ENCODE assay signal across 6 cellular contexts in the genomic region with DNA sequence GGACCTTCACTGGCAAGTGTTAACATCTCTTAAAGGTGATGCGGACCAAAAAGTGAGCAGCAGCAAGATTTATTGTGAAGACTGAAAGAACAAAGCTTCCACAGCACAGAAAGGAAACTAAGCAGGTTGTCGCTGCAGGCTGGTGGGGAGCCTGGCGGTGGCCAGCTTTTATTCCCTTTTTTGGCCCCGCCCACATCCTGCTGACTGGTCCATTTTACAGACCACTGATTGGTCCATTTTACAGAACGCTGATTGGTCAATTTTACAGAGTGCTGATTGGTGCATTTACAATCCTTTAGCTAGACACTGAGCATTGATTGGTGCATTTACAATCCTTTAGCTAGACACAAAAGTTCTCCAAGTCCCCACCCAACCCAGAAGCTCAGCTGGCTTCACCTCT. TPM values are rescaled to one million over a fixed set of nuclear protein-coding genes. Genes with fewer than 3 reads are reported as not detected.
DNase-seq lines count a peak whose midpoint lies in the region; ATAC-seq, FAIRE-seq and TF ChIP-seq lines count a peak whose summit lies in the region.
"Not testable (repeated sequence)": the region's sequence is repeated elsewhere in the genome, so short reads cannot be mapped to it uniquely, and the experiment has no call there.

No MANE protein-coding gene starts in this region.

- not testable (repeated sequence) for H2AFZ ChIP-seq in K562 (ENCODE audit: low read depth, low read length); HepG2 (ENCODE audit: low read length)

- not testable (repeated sequence) for H4K20me1 ChIP-seq in K562 (replicated peaks; ENCODE audit: control insufficient read depth, insufficient read depth, low read length); HepG2 (ENCODE audit: insufficient read depth, low read length)

- H3K9me3 Mint-ChIP-seq in activated CD4-positive, alpha-beta memory T cell treated with anti-CD3 and anti-CD28 coated beads, Interleukin-2, amount 10 ng/mL, durations not matched to agents 7 days and 5 days = peaks cover 37% of the 10 kb centered on the region

- not testable (repeated sequence) for H3K9ac ChIP-seq in K562 (ENCODE audit: insufficient read depth in 1 of 2, low read depth in 2 of 2, low read length in 2 of 2); HepG2 (ENCODE audit: insufficient read depth, low read depth, low read length)

- CTCF ChIA-PET in activated CD4-positive, alpha-beta memory T cell treated with anti-CD3 and anti-CD28 coated beads, Interleukin-2, amount 10 ng/mL, durations not matched to agents 7 days and 5 days (lab: Charles Lee) = interaction anchor here (1.9 kb wide), 1 partner anchor 8 kb away, joined by 6 read pairs; no protein-coding TSS in a partner anchor
- CTCF ChIA-PET in K562 (lab: Yijun Ruan, JAX; ENCODE audit: low intra/inter-chr PET ratio); HepG2 (lab: Yijun Ruan, JAX; ENCODE audit: low intra/inter-chr PET ratio, low total read pairs): not testable (repeated sequence)

- not testable (repeated sequence) for H3K4me3 ChIP-seq in K562; HepG2 (replicated peaks in 1 of 3; ENCODE audit: insufficient read depth in 1 of 3, low read depth in 2 of 3, low read length in 3 of 3); spleen

- not testable (repeated sequence) for BruUV-seq in K562 (replicated peaks; lab: Mats Ljungman, UMichigan); HepG2 (replicated peaks; lab: Mats Ljungman, UMichigan)

- DNase-seq in NAMALWA (ENCODE audit: low spot score) (peak; percentile 31), spleen (peak; percentile 32)
- peak; percentile 15 for DNase-seq in activated CD4-positive, alpha-beta memory T cell treated with anti-CD3 and anti-CD28 coated beads, Interleukin-2, amount 10 ng/mL, durations not matched to agents 7 days and 5 days
- peak; percentile 34 for DNase-seq in activated CD8-positive, alpha-beta memory T cell treated with anti-CD3 and anti-CD28 coated beads, Interleukin-2, amount 50 U/mL, for 48 hours
- DNase-seq in K562 (ENCODE audit: extremely low read depth in 1 of 4, low spot score in 3 of 4); HepG2 (ENCODE audit: low spot score): not testable (repeated sequence)

- H3K79me2 ChIP-seq in K562 (ENCODE audit: control insufficient read depth, insufficient read depth, low read length); HepG2 (ENCODE audit: insufficient read depth, low read length): not testable (repeated sequence)

- TF ChIP-seq POLR2A in K562 (conservative IDR thresholded peaks at IDR 0.05); HepG2 (IDR thresholded peaks at IDR 0.05; ENCODE audit: insufficient read depth in 1 of 2, low read depth in 2 of 2, low read length in 2 of 2); spleen (IDR thresholded peaks at IDR 0.05): not testable (repeated sequence)

- TF ChIP-seq RAD21 in K562 (CRISPR knock-in tag; conservative IDR thresholded peaks at IDR 0.05 in 1 of 2, IDR thresholded peaks at IDR 0.05 in 1 of 2); HepG2 (CRISPR knock-in tag; IDR thresholded peaks at IDR 0.05): not testable (repeated sequence)

- WGBS in K562 (ENCODE audit: insufficient coverage, low coverage, missing lambda C conversion rate) = 90% methylated on average over 3 of the region's 5 CpGs
- 97% methylated on average over 5 of the region's 5 CpGs for WGBS in HepG2 (ENCODE audit: low lambda C conversion rate)
- WGBS in spleen, 5 donors = 92 to 97% (median 95%) methylated on average over 5 of the region's 5 CpGs

- not testable (repeated sequence) for H3K27me3 ChIP-seq in K562 (ENCODE audit: control insufficient read depth in 2 of 2, insufficient read depth in 2 of 2, low read length in 2 of 2); HepG2 (ENCODE audit: control insufficient read depth in 1 of 2, insufficient read depth in 2 of 2, low read length in 2 of 2)
- peaks cover 0 to 16% (median 0%) of the 10 kb centered on the region in 7 donors for H3K27me3 ChIP-seq in spleen (replicated peaks in 1 of 7)

- H3K36me3 ChIP-seq in K562 (ENCODE audit: control insufficient read depth, insufficient read depth, low read length) (peaks cover 44% of the 10 kb centered on the region; the same call in 2 of the 3 replicates), HepG2 (replicated peaks in 1 of 2; ENCODE audit: control insufficient read depth in 1 of 2, insufficient read depth in 2 of 2, low read length in 2 of 2) (peaks cover 21 to 43% of the 10 kb centered on the region in 2 experiments), spleen (peaks cover 0 to 61% (median 32%) of the 10 kb centered on the region in 6 donors)

- not testable (repeated sequence) for H3K4me1 ChIP-seq in K562 (replicated peaks in 1 of 2; ENCODE audit: control insufficient read depth in 2 of 2, insufficient read depth in 2 of 2, low read length in 2 of 2); HepG2 (ENCODE audit: insufficient read depth, low read length)
- H3K4me1 ChIP-seq in spleen = peaks cover 0 to 16% (median 3%) of the 10 kb centered on the region in 6 donors

- not testable (repeated sequence) for H3K27ac ChIP-seq in K562 (ENCODE audit: extremely low read depth, low read depth, low read length); HepG2 (ENCODE audit: extremely low read length, insufficient read depth, low read length); spleen

- in situ Hi-C loops in K562 (cut with MboI) = not testable (repeated sequence)
- in situ Hi-C loops in HepG2 (cut with HindIII; ENCODE audit: extremely low pct_ligation_motif_present, low pct_unique_long_range_greater_than_20kb) = loop anchor here (10.0 kb wide), 1 partner anchor 183 kb away; no protein-coding TSS in a partner anchor

- not testable (repeated sequence) for H3K4me1 Mint-ChIP-seq in activated CD4-positive, alpha-beta memory T cell treated with anti-CD3 and anti-CD28 coated beads, Interleukin-2, amount 10 ng/mL, durations not matched to agents 7 days and 5 days

- not testable (repeated sequence) for TF ChIP-seq EP300 in K562 (IDR thresholded peaks at IDR 0.05; ENCODE audit: low read length); HepG2 (IDR thresholded peaks at IDR 0.05; ENCODE audit: low read depth in 2 of 2, low read length in 2 of 2); HepG2 (CRISPR knock-in tag; IDR thresholded peaks at IDR 0.05; ENCODE audit: borderline replicate concordance)

- H3K9me3 ChIP-seq in K562 (replicated peaks; ENCODE audit: control insufficient read depth, insufficient read depth, low read depth, low read length) = peaks cover 18% of the 10 kb centered on the region
- H3K9me3 ChIP-seq in HepG2 (ENCODE audit: low read length) = peaks cover 18% of the 10 kb centered on the region
- H3K9me3 ChIP-seq in spleen = peaks cover 0 to 48% (median 26%) of the 10 kb centered on the region in 8 donors

- not testable (repeated sequence) for H3K4me2 ChIP-seq in K562 (ENCODE audit: insufficient read depth, low read length); HepG2 (ENCODE audit: low read depth, low read length)

- not testable (repeated sequence) for H3K9me1 ChIP-seq in K562 (ENCODE audit: control insufficient read depth, insufficient read depth, low read length)

- not testable (repeated sequence) for H3K27ac Mint-ChIP-seq in activated CD4-positive, alpha-beta memory T cell treated with anti-CD3 and anti-CD28 coated beads, Interleukin-2, amount 10 ng/mL, durations not matched to agents 7 days and 5 days

- TF ChIP-seq CTCF in K562 (IDR thresholded peaks at IDR 0.05 in 2 of 3, conservative IDR thresholded peaks at IDR 0.05 in 1 of 3; ENCODE audit: insufficient read depth in 2 of 3, low read depth in 1 of 3, low read length in 3 of 3); HepG2 (CRISPR knock-in tag; IDR thresholded peaks at IDR 0.05); spleen (IDR thresholded peaks at IDR 0.05 in 8 of 11, conservative IDR thresholded peaks at IDR 0.05 in 3 of 11): not testable (repeated sequence)

- FAIRE-seq in K562 (lab: Jason Lieb, UNC); HepG2 (lab: Jason Lieb, UNC): not testable (repeated sequence)

- H3K4me3 Mint-ChIP-seq in activated CD4-positive, alpha-beta memory T cell treated with anti-CD3 and anti-CD28 coated beads, Interleukin-2, amount 10 ng/mL, durations not matched to agents 7 days and 5 days = not testable (repeated sequence)

- intact Hi-C loops in K562 (cut with micrococcal nuclease); HepG2 (cut with micrococcal nuclease; ENCODE audit: unreplicated experiment); spleen (cut with DNase I; ENCODE audit: low total_unique reads): not testable (repeated sequence)

- POLR2A ChIA-PET in activated CD4-positive, alpha-beta memory T cell treated with anti-CD3 and anti-CD28 coated beads, Interleukin-2, amount 10 ng/mL, durations not matched to agents 7 days and 5 days (lab: Charles Lee) = interaction anchor here (1.1 kb wide), 1 partner anchor 39 kb away, joined by 3 read pairs; no protein-coding TSS in a partner anchor
- POLR2A ChIA-PET in K562 (lab: Yijun Ruan, JAX) = interaction anchor here (0.8 kb wide), 1 partner anchor 33 kb away, joined by 4 read pairs; no protein-coding TSS in a partner anchor
- POLR2A ChIA-PET in HepG2 (lab: Yijun Ruan, JAX) = not testable (repeated sequence)

- not testable (repeated sequence) for ATAC-seq in K562, HepG2

- not testable (repeated sequence) for H3K27me3 Mint-ChIP-seq in activated CD4-positive, alpha-beta memory T cell treated with anti-CD3 and anti-CD28 coated beads, Interleukin-2, amount 10 ng/mL, durations not matched to agents 7 days and 5 days

- peaks cover 52% of the 10 kb centered on the region for H3K36me3 Mint-ChIP-seq in activated CD4-positive, alpha-beta memory T cell treated with anti-CD3 and anti-CD28 coated beads, Interleukin-2, amount 10 ng/mL, durations not matched to agents 7 days and 5 days (ENCODE audit: low read depth)

RNA-seq across cellular contexts. Expression of a gene that starts 35.9 kb away (rescaled TPM):
- total RNA-seq in activated CD4-positive, alpha-beta memory T cell treated with anti-CD3 and anti-CD28 coated beads, Interleukin-2, amount 10 ng/mL, durations not matched to agents 7 days and 5 days = 10 to 100 TPM; 28.2 to 31.5 TPM
- total RNA-seq in K562 (2011; cell fraction: chromatin; rRNA removed; ENCODE audit: low replicate concordance) = 94.4 and 106 TPM in 2 replicates
- 48.0 and 49.5 TPM in 2 replicates for total RNA-seq in K562 (2011; cell fraction: nucleolus; rRNA removed)
- 47.5 and 60.0 TPM in 2 replicates for total RNA-seq in K562 (2011; cell fraction: nucleoplasm; rRNA removed)
- total RNA-seq in K562 (2014; rRNA removed) (7.7 and 8.2 TPM in 2 replicates), K562 (2014; rRNA removed; fragmentation: Illumina TruSeq; extraction: Trizol) (4.4 and 6.4 TPM in 2 replicates), K562 (2015; rRNA removed; fragmentation: Illumina TruSeq; extraction: Trizol) (10.7 and 12.3 TPM in 2 replicates), K562 (2021) (15.1 and 16.0 TPM in 2 replicates), HepG2 (2016; rRNA removed; fragmentation: Illumina TruSeq; extraction: Trizol) (7.3 and 11.7 TPM in 2 replicates), spleen (10 to 100 TPM; 26.5 to 45.5 (median 30.1) TPM)
- polyA plus RNA-seq in K562 (2011; rRNA removed) (13.0 and 18.7 TPM in 2 replicates), K562 (2014; fragmentation: Illumina TruSeq; extraction: Trizol) (12.4 and 13.8 TPM in 2 replicates), K562 (2014; fragmentation: Nextera tagmentation; extraction: Ambion mirVana) (under 1 TPM; 0.75 to 0.87 TPM), K562 (2014; rRNA removed) (11.7 and 11.9 TPM in 2 replicates), HepG2 (2011; rRNA removed) (18.8 and 20.5 TPM in 2 replicates), spleen (10 to 100 TPM in 1 of 3 donors, 1 to 10 TPM in 2; 7.6 to 11.4 (median 8.1) TPM)
- 13.4 and 18.3 TPM in 2 replicates for polyA plus RNA-seq in K562 (2011; cell fraction: cytosol; rRNA removed)
- polyA plus RNA-seq in K562 (2011; cell fraction: nucleus; rRNA removed) = 66.3 and 91.6 TPM in 2 replicates
- polyA plus RNA-seq in K562 (2012) = 12.3 and 19.9 TPM in 2 replicates
- polyA minus RNA-seq in K562 (2011; rRNA and poly(A)+ RNA removed) = 22.6 and 23.1 TPM in 2 replicates
- 9.9 and 13.2 TPM in 2 replicates for polyA minus RNA-seq in K562 (2011; cell fraction: cytosol; rRNA and poly(A)+ RNA removed)
- 34.6 and 45.8 TPM in 2 replicates for polyA minus RNA-seq in K562 (2011; cell fraction: nucleus; rRNA and poly(A)+ RNA removed)
- 9.7 and 12.6 TPM in 2 replicates for total RNA-seq in HepG2 (2016; cell fraction: cytosol; rRNA removed; fragmentation: Illumina TruSeq; extraction: Trizol; ENCODE audit: low read depth)
- total RNA-seq in HepG2 (2016; cell fraction: insoluble cytoplasmic fraction; rRNA removed; fragmentation: Illumina TruSeq; extraction: Trizol) = 8.8 and 12.4 TPM in 2 replicates
- 10.6 and 11.9 TPM in 2 replicates for total RNA-seq in HepG2 (2016; cell fraction: membrane; rRNA removed; fragmentation: Illumina TruSeq; extraction: Trizol)
- total RNA-seq in HepG2 (2016; cell fraction: nucleus; rRNA removed; fragmentation: Illumina TruSeq; extraction: Trizol) = 23.2 and 30.1 TPM in 2 replicates
- 11.7 and 12.1 TPM in 2 replicates for polyA plus RNA-seq in HepG2 (2011; cell fraction: cytosol; rRNA removed)
- 55.1 and 66.4 TPM in 2 replicates for polyA plus RNA-seq in HepG2 (2011; cell fraction: nucleus; rRNA removed)
- polyA plus RNA-seq in HepG2 (2012) = 8.0 and 8.9 TPM in 2 replicates
- polyA plus RNA-seq in HepG2 (2016; cell fraction: cytosol; fragmentation: Illumina TruSeq; extraction: Trizol; ENCODE audit: low read depth) = 2.6 and 3.4 TPM in 2 replicates
- polyA plus RNA-seq in HepG2 (2016; cell fraction: insoluble cytoplasmic fraction; fragmentation: Illumina TruSeq; extraction: Trizol; ENCODE audit: low read depth) = 7.8 and 8.8 TPM in 2 replicates
- polyA plus RNA-seq in HepG2 (2016; cell fraction: membrane; fragmentation: Illumina TruSeq; extraction: Trizol; ENCODE audit: low read depth) = 4.9 and 6.3 TPM in 2 replicates
- polyA plus RNA-seq in HepG2 (2016; cell fraction: nucleus; fragmentation: Illumina TruSeq; extraction: Trizol; ENCODE audit: insufficient read depth, low read depth) = 30.4 and 35.4 TPM in 2 replicates
- polyA minus RNA-seq in HepG2 (2011; rRNA and poly(A)+ RNA removed; ENCODE audit: low replicate concordance) = 41.3 and 43.1 TPM in 2 replicates
- polyA minus RNA-seq in HepG2 (2011; cell fraction: cytosol; rRNA and poly(A)+ RNA removed) = 6.0 and 6.9 TPM in 2 replicates
- polyA minus RNA-seq in HepG2 (2011; cell fraction: nucleus; rRNA and poly(A)+ RNA removed) = 52.8 and 56.1 TPM in 2 replicates

RNA-seq across cellular contexts. Expression of a gene that starts 38.3 kb away (rescaled TPM):
- 1 to 10 TPM; 7.9 to 9.3 TPM for total RNA-seq in activated CD4-positive, alpha-beta memory T cell treated with anti-CD3 and anti-CD28 coated beads, Interleukin-2, amount 10 ng/mL, durations not matched to agents 7 days and 5 days
- total RNA-seq in K562 (2011; cell fraction: chromatin; rRNA removed; ENCODE audit: low replicate concordance) = 9.2 and 12.9 TPM in 2 replicates
- total RNA-seq in K562 (2011; cell fraction: nucleolus; rRNA removed) = 7.8 and 10.5 TPM in 2 replicates
- 11.3 and 11.6 TPM in 2 replicates for total RNA-seq in K562 (2011; cell fraction: nucleoplasm; rRNA removed)
- 5.1 and 5.6 TPM in 2 replicates for total RNA-seq in K562 (2014; rRNA removed)
- 4.2 and 5.8 TPM in 2 replicates for total RNA-seq in K562 (2014; rRNA removed; fragmentation: Illumina TruSeq; extraction: Trizol)
- 3.6 and 4.3 TPM in 2 replicates for total RNA-seq in K562 (2015; rRNA removed; fragmentation: Illumina TruSeq; extraction: Trizol)
- 3.3 and 6.3 TPM in 2 replicates for total RNA-seq in K562 (2021)
- polyA plus RNA-seq in K562 (2011; rRNA removed) = 7.5 and 8.1 TPM in 2 replicates
- polyA plus RNA-seq in K562 (2011; cell fraction: cytosol; rRNA removed) = 6.5 and 7.1 TPM in 2 replicates
- polyA plus RNA-seq in K562 (2011; cell fraction: nucleus; rRNA removed) = 6.2 and 6.6 TPM in 2 replicates
- 5.6 and 7.6 TPM in 2 replicates for polyA plus RNA-seq in K562 (2012)
- 4.1 and 4.7 TPM in 2 replicates for polyA plus RNA-seq in K562 (2014; fragmentation: Illumina TruSeq; extraction: Trizol)
- 1 to 10 TPM; 2.8 to 4.2 TPM for polyA plus RNA-seq in K562 (2014; fragmentation: Nextera tagmentation; extraction: Ambion mirVana)
- 4.7 and 5.4 TPM in 2 replicates for polyA plus RNA-seq in K562 (2014; rRNA removed)
- 4.2 and 5.7 TPM in 2 replicates for polyA minus RNA-seq in K562 (2011; rRNA and poly(A)+ RNA removed)
- 1.2 and 2.1 TPM in 2 replicates for polyA minus RNA-seq in K562 (2011; cell fraction: cytosol; rRNA and poly(A)+ RNA removed)
- polyA minus RNA-seq in K562 (2011; cell fraction: nucleus; rRNA and poly(A)+ RNA removed) = 3.4 and 3.8 TPM in 2 replicates
- 2.5 and 5.2 TPM in 2 replicates for total RNA-seq in HepG2 (2016; rRNA removed; fragmentation: Illumina TruSeq; extraction: Trizol)
- total RNA-seq in HepG2 (2016; cell fraction: cytosol; rRNA removed; fragmentation: Illumina TruSeq; extraction: Trizol; ENCODE audit: low read depth) = 4.5 and 4.9 TPM in 2 replicates
- total RNA-seq in HepG2 (2016; cell fraction: insoluble cytoplasmic fraction; rRNA removed; fragmentation: Illumina TruSeq; extraction: Trizol) = 2.9 and 5.6 TPM in 2 replicates
- 6.2 and 6.3 TPM in 2 replicates for total RNA-seq in HepG2 (2016; cell fraction: membrane; rRNA removed; fragmentation: Illumina TruSeq; extraction: Trizol)
- 7.1 TPM in 2 replicates for total RNA-seq in HepG2 (2016; cell fraction: nucleus; rRNA removed; fragmentation: Illumina TruSeq; extraction: Trizol)
- 6.7 and 8.6 TPM in 2 replicates for polyA plus RNA-seq in HepG2 (2011; rRNA removed)
- polyA plus RNA-seq in HepG2 (2011; cell fraction: cytosol; rRNA removed) = 3.4 and 4.1 TPM in 2 replicates
- polyA plus RNA-seq in HepG2 (2011; cell fraction: nucleus; rRNA removed) = 6.6 and 6.7 TPM in 2 replicates
- 5.4 and 6.8 TPM in 2 replicates for polyA plus RNA-seq in HepG2 (2012)
- 4.9 and 6.2 TPM in 2 replicates for polyA plus RNA-seq in HepG2 (2016; cell fraction: cytosol; fragmentation: Illumina TruSeq; extraction: Trizol; ENCODE audit: low read depth)
- polyA plus RNA-seq in HepG2 (2016; cell fraction: insoluble cytoplasmic fraction; fragmentation: Illumina TruSeq; extraction: Trizol; ENCODE audit: low read depth) = 3.9 and 4.1 TPM in 2 replicates
- 5.5 and 7.1 TPM in 2 replicates for polyA plus RNA-seq in HepG2 (2016; cell fraction: membrane; fragmentation: Illumina TruSeq; extraction: Trizol; ENCODE audit: low read depth)
- 11.1 and 15.5 TPM in 2 replicates for polyA plus RNA-seq in HepG2 (2016; cell fraction: nucleus; fragmentation: Illumina TruSeq; extraction: Trizol; ENCODE audit: insufficient read depth, low read depth)
- polyA minus RNA-seq in HepG2 (2011; rRNA and poly(A)+ RNA removed; ENCODE audit: low replicate concordance) = 2.8 and 4.2 TPM in 2 replicates
- polyA minus RNA-seq in HepG2 (2011; cell fraction: cytosol; rRNA and poly(A)+ RNA removed) = 1.7 and 2.2 TPM in 2 replicates
- polyA minus RNA-seq in HepG2 (2011; cell fraction: nucleus; rRNA and poly(A)+ RNA removed) = 11.5 and 12.3 TPM in 2 replicates
- total RNA-seq in spleen = 10 to 100 TPM in 1 of 7 donors, 1 to 10 TPM in 6; 5.9 to 13.6 (median 7.1) TPM
- 1 to 10 TPM; 6.5 to 9.0 (median 7.9) TPM for polyA plus RNA-seq in spleen

RNA-seq across cellular contexts. Expression of a gene that starts 46.4 kb away (rescaled TPM):
- 100 to 1,000 TPM; 135 to 144 TPM for total RNA-seq in activated CD4-positive, alpha-beta memory T cell treated with anti-CD3 and anti-CD28 coated beads, Interleukin-2, amount 10 ng/mL, durations not matched to agents 7 days and 5 days
- 13.5 and 56.3 TPM in 2 replicates for total RNA-seq in K562 (2011; cell fraction: chromatin; rRNA removed; ENCODE audit: low replicate concordance)
- 37.2 and 53.2 TPM in 2 replicates for total RNA-seq in K562 (2011; cell fraction: nucleolus; rRNA removed)
- total RNA-seq in K562 (2011; cell fraction: nucleoplasm; rRNA removed) = 20.7 and 21.8 TPM in 2 replicates
- total RNA-seq in K562 (2014; rRNA removed) (15.7 and 25.3 TPM in 2 replicates), K562 (2014; rRNA removed; fragmentation: Illumina TruSeq; extraction: Trizol) (1.7 and 2.5 TPM in 2 replicates), K562 (2015; rRNA removed; fragmentation: Illumina TruSeq; extraction: Trizol) (7.0 and 7.1 TPM in 2 replicates), K562 (2021) (38.3 and 38.7 TPM in 2 replicates), HepG2 (2016; rRNA removed; fragmentation: Illumina TruSeq; extraction: Trizol) (13.0 and 27.6 TPM in 2 replicates), spleen (100 to 1,000 TPM in 2 of 7 donors, 10 to 100 TPM in 5; 57.2 to 116 (median 73.0) TPM)
- polyA plus RNA-seq in K562 (2011; rRNA removed) (5.5 and 10.0 TPM in 2 replicates), K562 (2014; fragmentation: Illumina TruSeq; extraction: Trizol) (5.6 and 21.3 TPM in 2 replicates), K562 (2014; fragmentation: Nextera tagmentation; extraction: Ambion mirVana) (under 1 TPM; 0.07 to 0.45 TPM), K562 (2014; rRNA removed) (21.9 and 28.2 TPM in 2 replicates), HepG2 (2011; rRNA removed) (18.0 and 28.8 TPM in 2 replicates), spleen (100 to 1,000 TPM in 2 of 3 donors, 10 to 100 TPM in 1; 79.8 to 165 (median 107) TPM)
- polyA plus RNA-seq in K562 (2011; cell fraction: cytosol; rRNA removed) = 12.6 and 28.4 TPM in 2 replicates
- polyA plus RNA-seq in K562 (2011; cell fraction: nucleus; rRNA removed) = 56.7 and 79.9 TPM in 2 replicates
- polyA plus RNA-seq in K562 (2012) = 21.9 and 55.2 TPM in 2 replicates
- 1.9 and 3.7 TPM in 2 replicates for polyA minus RNA-seq in K562 (2011; rRNA and poly(A)+ RNA removed)
- 29.7 and 42.0 TPM in 2 replicates for polyA minus RNA-seq in K562 (2011; cell fraction: cytosol; rRNA and poly(A)+ RNA removed)
- 17.6 and 18.4 TPM in 2 replicates for polyA minus RNA-seq in K562 (2011; cell fraction: nucleus; rRNA and poly(A)+ RNA removed)
- total RNA-seq in HepG2 (2016; cell fraction: cytosol; rRNA removed; fragmentation: Illumina TruSeq; extraction: Trizol; ENCODE audit: low read depth) = 21.9 and 24.8 TPM in 2 replicates
- total RNA-seq in HepG2 (2016; cell fraction: insoluble cytoplasmic fraction; rRNA removed; fragmentation: Illumina TruSeq; extraction: Trizol) = 12.9 and 23.2 TPM in 2 replicates
- total RNA-seq in HepG2 (2016; cell fraction: membrane; rRNA removed; fragmentation: Illumina TruSeq; extraction: Trizol) = 50.1 and 53.8 TPM in 2 replicates
- 17.5 and 21.9 TPM in 2 replicates for total RNA-seq in HepG2 (2016; cell fraction: nucleus; rRNA removed; fragmentation: Illumina TruSeq; extraction: Trizol)
- 20.3 and 26.3 TPM in 2 replicates for polyA plus RNA-seq in HepG2 (2011; cell fraction: cytosol; rRNA removed)
- polyA plus RNA-seq in HepG2 (2011; cell fraction: nucleus; rRNA removed) = 94.3 and 114 TPM in 2 replicates
- 37.2 and 56.3 TPM in 2 replicates for polyA plus RNA-seq in HepG2 (2012)
- polyA plus RNA-seq in HepG2 (2016; cell fraction: cytosol; fragmentation: Illumina TruSeq; extraction: Trizol; ENCODE audit: low read depth) = 43.4 and 46.1 TPM in 2 replicates
- polyA plus RNA-seq in HepG2 (2016; cell fraction: insoluble cytoplasmic fraction; fragmentation: Illumina TruSeq; extraction: Trizol; ENCODE audit: low read depth) = 40.1 and 49.6 TPM in 2 replicates
- 85.0 and 102 TPM in 2 replicates for polyA plus RNA-seq in HepG2 (2016; cell fraction: membrane; fragmentation: Illumina TruSeq; extraction: Trizol; ENCODE audit: low read depth)
- polyA plus RNA-seq in HepG2 (2016; cell fraction: nucleus; fragmentation: Illumina TruSeq; extraction: Trizol; ENCODE audit: insufficient read depth, low read depth) = 57.9 and 59.3 TPM in 2 replicates
- 15.3 and 64.5 TPM in 2 replicates for polyA minus RNA-seq in HepG2 (2011; rRNA and poly(A)+ RNA removed; ENCODE audit: low replicate concordance)
- 55.0 and 57.6 TPM in 2 replicates for polyA minus RNA-seq in HepG2 (2011; cell fraction: cytosol; rRNA and poly(A)+ RNA removed)
- polyA minus RNA-seq in HepG2 (2011; cell fraction: nucleus; rRNA and poly(A)+ RNA removed) = 18.6 and 21.0 TPM in 2 replicates
